Comparison of ENCODE assay signal across 30 cellular contexts in the genomic region with DNA sequence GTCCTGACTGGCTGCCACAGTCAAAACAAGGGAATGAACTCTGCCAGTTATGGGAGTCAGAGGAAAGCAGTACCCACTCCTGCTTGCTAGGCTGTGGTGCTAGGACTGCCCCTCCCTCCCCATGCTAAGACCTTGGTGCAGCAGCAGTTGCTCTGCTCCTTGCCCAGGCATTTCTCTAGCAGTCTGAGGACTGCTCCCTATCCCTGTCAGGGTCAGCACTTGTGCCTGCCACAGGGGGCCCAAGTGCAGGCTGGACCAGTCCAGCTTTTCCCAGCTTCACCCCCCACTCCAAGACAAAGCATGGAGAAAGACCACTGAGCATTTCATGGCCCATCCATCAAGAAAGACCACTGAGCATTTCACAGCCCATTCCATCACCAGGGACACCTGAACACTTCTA.
"Had no signal": no experiment of that assay in that cellular context is flagged by ENCODE, and none has a peak within 500 bp of the region (broad histone marks: within the 10 kb centered on the region; RNA-seq: fewer than 3 reads in every experiment).

No MANE protein-coding gene starts in this region.

- H3K4me3 Mint-ChIP-seq: naive B cell; naive thymus-derived CD8-positive, alpha-beta T cell; natural killer cell treated with Interleukin-12 subunit alpha and Interleukin-12 subunit beta and Interleukin-15 and Interleukin-18, amount 100 ng/mL, for 72 hours; neural progenitor cell; stimulated activated naive B cell treated with anti-CD40 and anti-IgM and Interleukin-4, amounts not matched to agents 10 μg/mL and 1 μg/mL and 100 μg/mL, for 72 hours; stimulated activated naive CD8-positive, alpha-beta T cell treated with anti-CD3 and anti-CD28 coated beads, Interleukin-15, Interleukin-2, amounts not matched to agents 100 ng/mL and 50 ng/mL, for 24 hours; type B pancreatic cell had no signal

- H3K27ac Mint-ChIP-seq: naive B cell; natural killer cell treated with Interleukin-12 subunit alpha and Interleukin-12 subunit beta and Interleukin-15 and Interleukin-18, amount 100 ng/mL, for 72 hours; neural progenitor cell; progenitor cell of endocrine pancreas; stimulated activated naive B cell treated with anti-CD40 and anti-IgM and Interleukin-4, amounts not matched to agents 10 μg/mL and 1 μg/mL and 100 μg/mL, for 72 hours; stimulated activated naive CD8-positive, alpha-beta T cell treated with anti-CD3 and anti-CD28 coated beads, Interleukin-15, Interleukin-2, amounts not matched to agents 100 ng/mL and 50 ng/mL, for 24 hours; type B pancreatic cell had no signal

- H3K4me1 Mint-ChIP-seq: naive B cell; naive thymus-derived CD8-positive, alpha-beta T cell; neural progenitor cell; stimulated activated naive B cell treated with anti-CD40 and anti-IgM and Interleukin-4, amounts not matched to agents 10 μg/mL and 1 μg/mL and 100 μg/mL, for 72 hours had no signal

- H3K36me3 Mint-ChIP-seq: naive B cell; natural killer cell treated with Interleukin-12 subunit alpha and Interleukin-12 subunit beta and Interleukin-15 and Interleukin-18, amount 100 ng/mL, for 72 hours; neural progenitor cell; stimulated activated naive B cell treated with anti-CD40 and anti-IgM and Interleukin-4, amounts not matched to agents 10 μg/mL and 1 μg/mL and 100 μg/mL, for 72 hours had no signal

- H3K4me1 ChIP-seq: neural progenitor cell, parathyroid adenoma, psoas muscle, spleen, stomach, thyroid gland, tibial nerve, upper lobe of right lung, uterus had no signal

- DNase-seq: naive B cell; naive thymus-derived CD8-positive, alpha-beta T cell; occipital lobe; ovary; psoas muscle; right cardiac atrium; spleen; stimulated activated CD4-positive, alpha-beta T cell treated with anti-CD3 and anti-CD28 coated beads, Interleukin-12 subunit alpha, Interleukin-12 subunit beta, amount 100 ng/mL, for 4 hours; stimulated activated CD4-positive, alpha-beta T cell treated with anti-CD3 and anti-CD28 coated beads, Interleukin-1b, Interleukin-23, amount 100 ng/mL, for 48 hours; stimulated activated CD4-positive, alpha-beta T cell treated with anti-CD3 and anti-CD28 coated beads, Interleukin-4, amount 100 ng/mL, for 1 hour; stimulated activated CD4-positive, alpha-beta T cell treated with anti-CD3 and anti-CD28 coated beads, Interleukin-4, amount 100 ng/mL, for 4 hours; stimulated activated CD8-positive, alpha-beta memory T cell treated with anti-CD3 and anti-CD28 coated beads, Interleukin-4, amount 100 ng/mL, for 48 hours; stimulated activated naive B cell treated with anti-CD40 and anti-IgM and Interleukin-4, amounts not matched to agents 10 μg/mL and 1 μg/mL and 100 μg/mL, for 72 hours; stimulated activated naive CD4-positive, alpha-beta T cell treated with Interleukin-2 at 50 U/mL for 16 hours; stomach; thyroid gland; upper lobe of right lung; uterus had no signal

- H3K9ac ChIP-seq: neural progenitor cell, parathyroid adenoma had no signal

- ATAC-seq: naive thymus-derived CD8-positive, alpha-beta T cell; natural killer cell treated with Interleukin-12 subunit alpha and Interleukin-12 subunit beta and Interleukin-15 and Interleukin-18, amount 100 ng/mL, for 72 hours; psoas muscle; right cardiac atrium; sciatic nerve; stimulated activated naive B cell treated with anti-CD40 and anti-IgM and Interleukin-4, amounts not matched to agents 10 μg/mL and 1 μg/mL and 100 μg/mL, for 72 hours; upper lobe of right lung had no signal

- H3K27me3 Mint-ChIP-seq: naive B cell; natural killer cell treated with Interleukin-12 subunit alpha and Interleukin-12 subunit beta and Interleukin-15 and Interleukin-18, amount 100 ng/mL, for 72 hours; progenitor cell of endocrine pancreas; stimulated activated naive B cell treated with anti-CD40 and anti-IgM and Interleukin-4, amounts not matched to agents 10 μg/mL and 1 μg/mL and 100 μg/mL, for 72 hours; stimulated activated naive CD8-positive, alpha-beta T cell treated with anti-CD3 and anti-CD28 coated beads, Interleukin-15, Interleukin-2, amounts not matched to agents 100 ng/mL and 50 ng/mL, for 24 hours; type B pancreatic cell had no signal

- H3K27ac ChIP-seq: neural progenitor cell, neutrophil, ovary, parathyroid adenoma, psoas muscle, skin epidermis, spleen, stomach, thoracic aorta, thyroid gland, tibial nerve, upper lobe of right lung, uterus had no signal

- H3K4me3 ChIP-seq: neural progenitor cell, ovary, psoas muscle, skin epidermis, smooth muscle cell, spleen, stomach, thoracic aorta, thyroid gland, tibial nerve, upper lobe of right lung, uterus had no signal

- H2AFZ ChIP-seq: neural progenitor cell, parathyroid adenoma had no signal

- H3K4me2 ChIP-seq: neural progenitor cell, smooth muscle cell had no signal

- H3K36me3 ChIP-seq: neural progenitor cell, neutrophil, ovary, spleen, stomach, thoracic aorta, thyroid gland, tibial nerve, upper lobe of right lung, uterus had no signal

- H3K79me2 ChIP-seq: parathyroid adenoma had no signal

- H3K9me3 ChIP-seq: neutrophil, ovary, thyroid gland, uterus had no signal

- H3K27me3 ChIP-seq: neural progenitor cell, neutrophil, ovary, spleen, stomach, thyroid gland, tibial nerve, upper lobe of right lung, uterus had no signal
